In the genomic region with DNA sequence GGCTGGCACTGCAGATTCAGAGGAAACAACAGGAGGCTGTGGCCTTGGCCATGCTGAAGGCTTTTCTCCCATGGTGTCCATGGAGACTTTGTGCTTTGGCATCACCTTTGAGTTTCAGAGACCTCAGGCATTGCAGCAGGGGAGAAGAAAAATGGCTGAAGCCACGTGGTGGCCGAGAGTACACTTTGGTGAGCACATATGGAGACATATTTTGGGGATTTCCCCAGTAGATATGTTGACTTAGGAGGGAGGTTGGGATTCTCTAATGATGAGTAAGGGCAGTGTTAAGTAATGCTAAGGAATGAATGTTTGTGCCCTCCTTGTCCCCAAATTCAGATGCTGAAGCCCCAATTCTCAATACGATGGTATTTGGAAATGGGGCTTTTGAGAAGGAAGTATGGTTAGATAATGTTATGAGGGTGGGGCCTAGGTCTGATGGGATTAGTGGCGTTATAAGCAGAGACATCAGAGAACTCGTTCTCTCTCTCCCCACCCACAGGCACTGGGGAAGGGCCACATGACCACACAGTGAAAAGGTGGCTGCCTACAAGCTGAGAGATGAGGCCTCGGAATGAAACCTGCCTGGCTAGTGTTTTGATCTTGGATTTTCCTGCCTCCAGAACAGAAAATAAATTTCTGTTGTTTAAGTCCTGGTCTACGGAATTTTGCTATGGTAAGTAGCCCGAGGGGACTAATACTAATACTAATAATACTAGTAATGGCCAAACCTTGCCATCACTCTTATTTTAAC, we compare ENCODE assay signal across 1 cellular context.
A peak's percentile ranks its signal among the peaks of the same experiment; 100 is the strongest.
TF ChIP-seq lines count a peak whose summit lies in the region.

No MANE protein-coding gene starts in this region.

TF ChIP-seq in A549, 52 proteins besides CTCF, POLR2A, EP300 and RAD21 (continued from another document):
- TF ChIP-seq, protein P1, sequence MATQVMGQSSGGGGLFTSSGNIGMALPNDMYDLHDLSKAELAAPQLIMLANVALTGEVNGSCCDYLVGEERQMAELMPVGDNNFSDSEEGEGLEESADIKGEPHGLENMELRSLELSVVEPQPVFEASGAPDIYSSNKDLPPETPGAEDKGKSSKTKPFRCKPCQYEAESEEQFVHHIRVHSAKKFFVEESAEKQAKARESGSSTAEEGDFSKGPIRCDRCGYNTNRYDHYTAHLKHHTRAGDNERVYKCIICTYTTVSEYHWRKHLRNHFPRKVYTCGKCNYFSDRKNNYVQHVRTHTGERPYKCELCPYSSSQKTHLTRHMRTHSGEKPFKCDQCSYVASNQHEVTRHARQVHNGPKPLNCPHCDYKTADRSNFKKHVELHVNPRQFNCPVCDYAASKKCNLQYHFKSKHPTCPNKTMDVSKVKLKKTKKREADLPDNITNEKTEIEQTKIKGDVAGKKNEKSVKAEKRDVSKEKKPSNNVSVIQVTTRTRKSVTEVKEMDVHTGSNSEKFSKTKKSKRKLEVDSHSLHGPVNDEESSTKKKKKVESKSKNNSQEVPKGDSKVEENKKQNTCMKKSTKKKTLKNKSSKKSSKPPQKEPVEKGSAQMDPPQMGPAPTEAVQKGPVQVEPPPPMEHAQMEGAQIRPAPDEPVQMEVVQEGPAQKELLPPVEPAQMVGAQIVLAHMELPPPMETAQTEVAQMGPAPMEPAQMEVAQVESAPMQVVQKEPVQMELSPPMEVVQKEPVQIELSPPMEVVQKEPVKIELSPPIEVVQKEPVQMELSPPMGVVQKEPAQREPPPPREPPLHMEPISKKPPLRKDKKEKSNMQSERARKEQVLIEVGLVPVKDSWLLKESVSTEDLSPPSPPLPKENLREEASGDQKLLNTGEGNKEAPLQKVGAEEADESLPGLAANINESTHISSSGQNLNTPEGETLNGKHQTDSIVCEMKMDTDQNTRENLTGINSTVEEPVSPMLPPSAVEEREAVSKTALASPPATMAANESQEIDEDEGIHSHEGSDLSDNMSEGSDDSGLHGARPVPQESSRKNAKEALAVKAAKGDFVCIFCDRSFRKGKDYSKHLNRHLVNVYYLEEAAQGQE (IDR thresholded peaks at IDR 0.05), result no peak
- TF ChIP-seq, protein P2, sequence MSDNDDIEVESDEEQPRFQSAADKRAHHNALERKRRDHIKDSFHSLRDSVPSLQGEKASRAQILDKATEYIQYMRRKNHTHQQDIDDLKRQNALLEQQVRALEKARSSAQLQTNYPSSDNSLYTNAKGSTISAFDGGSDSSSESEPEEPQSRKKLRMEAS (IDR thresholded peaks at IDR 0.05), result peak; percentile 83
- TF ChIP-seq PHF8 (IDR thresholded peaks at IDR 0.05; ENCODE audit: borderline replicate concordance, low read depth) (no peak), MAZ (IDR thresholded peaks at IDR 0.05; ENCODE audit: borderline replicate concordance, low read depth, low read length) (no peak), EHMT2 (IDR thresholded peaks at IDR 0.05; ENCODE audit: low read depth) (no peak), TFCP2L1 (CRISPR knock-in tag; IDR thresholded peaks at IDR 0.05) (no peak), POLR2AphosphoS2 (conservative IDR thresholded peaks at IDR 0.05; ENCODE audit: low read length) (no peak), CEBPB (IDR thresholded peaks at IDR 0.05) (peak in 1 of 2 experiments; percentile 56; a peak in 2 of 4 replicates)
